1 cellular context compared by ENCODE assay signal in genomic region chr17:7035591-7036368, GRCh38.
A peak's percentile ranks its signal among the peaks of the same experiment; 100 is the strongest.
TF ChIP-seq lines count a peak whose summit lies in the region.

Gene SLC16A13, plus strand, starts transcription at chr17:7036015. Its CDS starts 368 bp downstream, at chr17:7036383.

TF ChIP-seq in K562, 482 proteins besides CTCF, POLR2A, EP300 and RAD21 (continued from another document and continues in another):
- TF ChIP-seq E4F1 (CRISPR knock-in tag; IDR thresholded peaks at IDR 0.05; ENCODE audit: borderline replicate concordance) (no peak), PRDM10 (IDR thresholded peaks at IDR 0.05; ENCODE audit: partially characterized antibody) (peak; percentile 25), ETV1 (tag; conservative IDR thresholded peaks at IDR 0.05; ENCODE audit: low read depth) (peak; percentile 62; the same call in 1 of the 2 replicates), ZNF584 (CRISPR knock-in tag; IDR thresholded peaks at IDR 0.05; ENCODE audit: low read depth) (no peak), E2F6 (IDR thresholded peaks at IDR 0.05; ENCODE audit: borderline replicate concordance in 1 of 2, extremely low read depth in 1 of 2, insufficient read depth in 1 of 2, insufficient read length in 1 of 2, low read depth in 1 of 2, low read length in 1 of 2, poor library complexity in 1 of 2, severe bottlenecking in 1 of 2) (peak in 1 of 2 experiments; percentile 61), ZBTB11 (CRISPR knock-in tag; IDR thresholded peaks at IDR 0.05) (peak in 1 of 3 experiments; percentile 66; a peak in 1 of 6 replicates), KLF16 (IDR thresholded peaks at IDR 0.05) (no peak), MAX (CRISPR knock-in tag; IDR thresholded peaks at IDR 0.05) (peak; percentile 79), MITF (IDR thresholded peaks at IDR 0.05) (0 out of 2 replicates have a peak, but pooled peaks have one; percentile 37), ZFX (CRISPR knock-in tag; IDR thresholded peaks at IDR 0.05) (peak; percentile 84), KDM5B (IDR thresholded peaks at IDR 0.05; ENCODE audit: insufficient replicate concordance, low read depth, low read length) (peak; percentile 52), BHLHE40 (IDR thresholded peaks at IDR 0.05; ENCODE audit: low read length) (peak; percentile 85), KAT7 (CRISPR knock-in tag; IDR thresholded peaks at IDR 0.05; ENCODE audit: borderline replicate concordance) (peak; percentile 76; the same call in 1 of the 2 replicates), XRCC4 (IDR thresholded peaks at IDR 0.05; ENCODE audit: extremely low read depth, insufficient read depth, insufficient read length) (no peak), KLF13 (tag; IDR thresholded peaks at IDR 0.05; ENCODE audit: borderline replicate concordance, low read depth) (no peak), GABPA (tag; conservative IDR thresholded peaks at IDR 0.05; ENCODE audit: low read depth) (peak; percentile 58), MLLT1 (IDR thresholded peaks at IDR 0.05) (0 out of 4 replicates have a peak, but pooled peaks of 1 of the 2 experiments have one; percentile 21), ZBTB34 (CRISPR knock-in tag; IDR thresholded peaks at IDR 0.05) (no peak), MGA (IDR thresholded peaks at IDR 0.05) (peak; percentile 64), ARNT (IDR thresholded peaks at IDR 0.05) (0 out of 4 replicates have a peak, but pooled peaks of 1 of the 2 experiments have one; percentile 17)
